ENCODE assay signal across 18 cellular contexts in genomic region chr22:42967005-42967404, GRCh38.
"Had no signal": no experiment of that assay in that cellular context is flagged by ENCODE, and none has a peak within 500 bp of the region (broad histone marks: within the 10 kb centered on the region; RNA-seq: fewer than 3 reads in every experiment).

No MANE protein-coding gene starts in this region.

- FAIRE-seq: pancreas had no signal

- H3K36me3 ChIP-seq: breast epithelium, pancreas, upper lobe of left lung had no signal

- H3K27me3 ChIP-seq: breast epithelium, pancreas, SJCRH30, upper lobe of left lung had no signal

- DNase-seq: activated CD4-positive, alpha-beta T cell treated with anti-CD3 and anti-CD28 coated beads for 1 hour; activated CD4-positive, alpha-beta T cell treated with anti-CD3 and anti-CD28 coated beads, Interleukin-2, amount 50 U/mL, for 4 hours; activated naive CD4-positive, alpha-beta T cell treated with anti-CD3 and anti-CD28 coated beads for 36 hours; activated naive CD8-positive, alpha-beta T cell treated with anti-CD3 and anti-CD28 coated beads, Interleukin-2, amount 50 U/mL, for 24 hours; activated T-cell treated with anti-CD3 and anti-CD28 coated beads for 4 hours; effector memory CD8-positive, alpha-beta T cell; hypothalamus; kidney glomerular epithelial cell; mesenchymal stem cell; pancreas; SJCRH30; stimulated activated CD4-positive, alpha-beta T cell treated with anti-CD3 and anti-CD28 coated beads, Interleukin-4, amount 100 ng/mL, for 24 hours; stimulated activated naive CD4-positive, alpha-beta T cell; substantia nigra; upper lobe of left lung had no signal

- ATAC-seq: activated naive CD8-positive, alpha-beta T cell treated with anti-CD3 and anti-CD28 coated beads, Interleukin-2, amount 50 U/mL, for 24 hours; effector memory CD8-positive, alpha-beta T cell; pancreas had no signal

- H3K27ac ChIP-seq: breast epithelium, epithelial cell of prostate, pancreas, SJCRH30 had no signal

- H3K9me3 ChIP-seq: breast epithelium, pancreas, SJCRH30, upper lobe of left lung had no signal

- H3K4me3 ChIP-seq: breast epithelium, pancreas, SJCRH30, skin epidermis, upper lobe of left lung had no signal
